12 cellular contexts compared by ENCODE assay signal in the genomic region with DNA sequence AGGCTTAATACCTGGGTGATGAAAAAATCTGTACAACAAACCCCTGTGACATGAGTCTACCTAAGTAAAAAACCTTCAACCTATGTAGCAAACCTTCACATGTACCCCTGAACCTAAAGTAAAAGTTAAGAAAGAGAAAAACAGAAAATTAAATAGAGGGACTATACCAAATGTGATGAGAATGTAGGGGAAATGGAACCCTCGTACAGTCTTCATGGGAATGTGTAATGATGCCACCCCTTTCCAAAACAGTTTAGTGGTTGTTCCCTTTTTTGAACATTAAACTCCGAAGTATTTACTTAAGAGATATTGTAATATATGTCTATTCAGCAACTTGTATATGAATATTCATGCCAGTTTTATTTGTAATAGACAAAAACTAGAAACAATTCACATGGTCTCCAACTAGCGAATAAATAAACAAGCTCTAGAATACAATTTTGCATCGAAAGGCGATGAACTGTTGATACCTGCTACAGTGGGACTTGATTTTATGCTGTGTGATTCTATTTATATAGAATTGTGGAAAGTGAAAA. TPM values are rescaled to one million over a fixed set of nuclear protein-coding genes. Genes with fewer than 3 reads are reported as not detected.
"Had no signal": no experiment of that assay in that cellular context is flagged by ENCODE, and none has a peak within 500 bp of the region (broad histone marks: within the 10 kb centered on the region; RNA-seq: fewer than 3 reads in every experiment).

No MANE protein-coding gene starts in this region.

- FAIRE-seq: H1, H54 had no signal

- DNase-seq: GM23248, GOT3, H7, H9, HCEC 1CT, HFFc6 had no signal

- H3K4me3 ChIP-seq: GM23248, GM23338, HAP-1 had no signal

- ATAC-seq: GM23338, HCT116 had no signal

- H3K27ac ChIP-seq: GM23248 had no signal

- H3K36me3 ChIP-seq: HAP-1 had no signal

- H3K4me2 ChIP-seq: GM23338 had no signal

- H2AFZ ChIP-seq: GM23248, GM23338 had no signal

- H3K9me3 ChIP-seq: HAP-1 had no signal

- H3K9ac ChIP-seq: GM23248 had no signal

- H3K4me1 ChIP-seq: HAP-1 had no signal

RNA-seq across cellular contexts. Expression of a gene that starts 34.1 kb away (rescaled TPM):
- total RNA-seq: GM23248, GM23338, H4, H9, HFFc6 had no signal
- polyA plus RNA-seq: GM23248 had no signal
